Comparison of ENCODE assay signal across 16 cellular contexts in the genomic region with DNA sequence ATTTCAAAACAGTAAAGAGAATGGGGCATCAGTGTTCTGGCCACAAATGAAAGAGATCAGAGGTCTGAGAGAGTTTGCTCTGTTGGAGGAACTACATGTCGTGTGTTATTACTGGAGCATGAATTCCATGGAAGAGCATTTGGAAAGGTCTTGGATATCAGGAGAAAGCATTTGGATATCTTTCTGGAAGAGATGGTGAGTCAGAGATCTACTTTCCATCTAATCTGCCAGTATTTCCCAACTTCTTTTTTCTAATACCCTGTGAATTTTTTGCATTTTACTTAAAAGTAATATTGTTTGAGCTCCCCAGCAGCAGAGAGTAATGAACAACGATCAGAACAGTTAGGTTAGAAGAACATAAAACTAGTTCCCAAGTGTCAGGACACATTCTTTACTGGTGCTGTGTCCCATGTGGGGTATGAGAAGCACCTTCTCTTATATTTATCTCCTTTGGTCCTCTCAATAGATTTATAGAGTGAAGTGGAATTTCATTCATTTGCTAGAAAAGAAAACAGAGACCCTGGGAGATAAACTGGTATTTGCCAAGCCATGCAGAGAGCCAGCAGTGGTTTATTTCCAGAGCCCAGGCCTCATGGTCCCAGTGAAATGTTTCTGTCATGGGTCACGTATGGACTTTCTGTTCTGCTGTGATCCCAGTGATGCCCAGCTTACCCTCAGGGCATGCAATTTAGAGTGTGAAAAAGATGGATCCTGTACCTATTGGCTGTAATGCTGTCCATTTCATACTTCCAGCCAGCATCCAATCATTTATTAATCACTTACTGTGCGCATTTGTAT.
DNase-seq lines count a peak whose midpoint lies in the region; ATAC-seq, FAIRE-seq and TF ChIP-seq lines count a peak whose summit lies in the region.
"Had no signal": no experiment of that assay in that cellular context is flagged by ENCODE, and none has a peak within 500 bp of the region (broad histone marks: within the 10 kb centered on the region; RNA-seq: fewer than 3 reads in every experiment).

No MANE protein-coding gene starts in this region.

- H3K4me3 ChIP-seq in A549 = no peak overlapping the region
- H3K4me3 ChIP-seq: colonic mucosa, skin epidermis had no signal

- TF ChIP-seq POLR2A in A549 (IDR thresholded peaks at IDR 0.05; ENCODE audit: low read length) = no peak

- peak; percentile 62 to 64; a peak in 5 of 6 replicates for ATAC-seq in A549
- ATAC-seq in HG03442 (IDR thresholded peaks at IDR 0.05; ENCODE audit: unreplicated experiment) = no peak

- POLR2A ChIA-PET in A549 (lab: Yijun Ruan, JAX) = no interaction called here

- TF ChIP-seq RAD21 in A549 (conservative IDR thresholded peaks at IDR 0.05 in 1 of 2, IDR thresholded peaks at IDR 0.05 in 1 of 2) = no peak

- no peaks in the 10 kb centered on the region for H3K9me3 ChIP-seq in A549
- H3K9me3 ChIP-seq: colonic mucosa had no signal

- H3K4me2 ChIP-seq in A549 = peak overlapping the region; percentile 17; the same call in 2 of the 3 replicates

- TF ChIP-seq EP300 in A549 (IDR thresholded peaks at IDR 0.05) = no peak

- H3K4me1 ChIP-seq in A549 = peaks cover 12% of the 10 kb centered on the region; the same call in 2 of the 3 replicates
- H3K4me1 ChIP-seq: colonic mucosa had no signal

- DNase-seq in A549 (ENCODE audit: low read depth in 1 of 2, low spot score in 1 of 2) = peak; percentile 7 to 29
- peak; percentile 42 for DNase-seq in HS-5 (ENCODE audit: low read depth)
- DNase-seq in brain pericyte (ENCODE audit: low read depth, low spot score) = peak; percentile 53
- DNase-seq in islet precursor cell = peak; percentile 93
- DNase-seq in DMS114 treated with DMSO at 0.1 percent for 48 hours (lab: John Stamatoyannopoulos, UW; ENCODE audit: unreplicated experiment) = no peak
- no peak for DNase-seq in stimulated activated CD4-positive, alpha-beta T cell treated with anti-CD3 and anti-CD28 coated beads, Interleukin-2, amount 100 ng/mL, for 48 hours
- no peak for DNase-seq in DMS53 (lab: John Stamatoyannopoulos, UW)
- DNase-seq: activated B cell treated with CpG ODN at 0.5 μM for 24 hours; activated T-cell treated with anti-CD3 and anti-CD28 coated beads, Interleukin-2, amount 50 U/mL, for 24 hours; colonic mucosa; Kasumi-1; NCI-H510A treated with DMSO at 0.1 percent for 48 hours; SHP77 treated with DMSO at 0.1 percent for 48 hours had no signal

- CTCF ChIA-PET in A549 (lab: Yijun Ruan, JAX) = no interaction called here

- 37% methylated on average over 4 of the region's 4 CpGs for WGBS in A549 (ENCODE audit: missing lambda C conversion rate)

- H3K27ac ChIP-seq in A549 = no peak overlapping the region; a peak in 1 of 6 replicates
- H3K27ac ChIP-seq: colonic mucosa, skin epidermis had no signal

- no peak for FAIRE-seq in A549 (lab: Jason Lieb, UNC)
- FAIRE-seq: A204.1 had no signal

- TF ChIP-seq CTCF in A549 (IDR thresholded peaks at IDR 0.05) = no peak

TF ChIP-seq in A549, 52 proteins besides CTCF, POLR2A, EP300 and RAD21:
- no peak for TF ChIP-seq MAZ (IDR thresholded peaks at IDR 0.05; ENCODE audit: borderline replicate concordance, low read depth, low read length)
- TF ChIP-seq ZSCAN20 (CRISPR knock-in tag; IDR thresholded peaks at IDR 0.05) = no peak
- TF ChIP-seq JUNB (IDR thresholded peaks at IDR 0.05) = no peak
- no peak for TF ChIP-seq PHF8 (IDR thresholded peaks at IDR 0.05; ENCODE audit: borderline replicate concordance, low read depth)
- no peak for TF ChIP-seq HDAC2 (IDR thresholded peaks at IDR 0.05)
- no peak for TF ChIP-seq TP53 (CRISPR knock-in tag; IDR thresholded peaks at IDR 0.05)
- TF ChIP-seq KDM5A (IDR thresholded peaks at IDR 0.05) = no peak
- TF ChIP-seq FOSB (CRISPR knock-in tag; IDR thresholded peaks at IDR 0.05) = no peak
- no peak for TF ChIP-seq RARB (CRISPR knock-in tag; IDR thresholded peaks at IDR 0.05)
- TF ChIP-seq CHD2 (IDR thresholded peaks at IDR 0.05; ENCODE audit: low read length, partially characterized antibody) = no peak
- TF ChIP-seq TFCP2L1 (CRISPR knock-in tag; IDR thresholded peaks at IDR 0.05) = no peak
- no peak for TF ChIP-seq CBX2 (IDR thresholded peaks at IDR 0.05; ENCODE audit: borderline replicate concordance, low read depth)
- no peak for TF ChIP-seq NPAS2 (CRISPR knock-in tag; IDR thresholded peaks at IDR 0.05; ENCODE audit: borderline replicate concordance)
- no peak for TF ChIP-seq EHF (CRISPR knock-in tag; IDR thresholded peaks at IDR 0.05)
- TF ChIP-seq, protein P1, sequence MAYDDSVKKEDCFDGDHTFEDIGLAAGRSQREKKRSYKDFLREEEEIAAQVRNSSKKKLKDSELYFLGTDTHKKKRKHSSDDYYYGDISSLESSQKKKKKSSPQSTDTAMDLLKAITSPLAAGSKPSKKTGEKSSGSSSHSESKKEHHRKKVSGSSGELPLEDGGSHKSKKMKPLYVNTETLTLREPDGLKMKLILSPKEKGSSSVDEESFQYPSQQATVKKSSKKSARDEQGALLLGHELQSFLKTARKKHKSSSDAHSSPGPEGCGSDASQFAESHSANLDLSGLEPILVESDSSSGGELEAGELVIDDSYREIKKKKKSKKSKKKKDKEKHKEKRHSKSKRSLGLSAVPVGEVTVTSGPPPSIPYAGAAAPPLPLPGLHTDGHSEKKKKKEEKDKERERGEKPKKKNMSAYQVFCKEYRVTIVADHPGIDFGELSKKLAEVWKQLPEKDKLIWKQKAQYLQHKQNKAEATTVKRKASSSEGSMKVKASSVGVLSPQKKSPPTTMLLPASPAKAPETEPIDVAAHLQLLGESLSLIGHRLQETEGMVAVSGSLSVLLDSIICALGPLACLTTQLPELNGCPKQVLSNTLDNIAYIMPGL (CRISPR knock-in tag; IDR thresholded peaks at IDR 0.05; ENCODE audit: borderline replicate concordance) = no peak

Comparison
In these comparisons a context has a peak if more than half of its experiments do, and no peak if none do; other contexts are left out.
1. DNase-seq: peak in A549 (2 of 2), HS-5 (single experiment), brain pericyte (single experiment) and islet precursor cell (single experiment); none in DMS114 treated with DMSO at 0.1 percent for 48 hours (single experiment), stimulated activated CD4-positive, alpha-beta T cell treated with anti-CD3 and anti-CD28 coated beads, Interleukin-2, amount 100 ng/mL, for 48 hours (0 of 2) and DMS53 (single experiment).